Comparison of ENCODE assay signal across 2 cellular contexts in genomic region chr2:110462458-110462857, GRCh38. TPM values are rescaled to one million over a fixed set of nuclear protein-coding genes. Genes with fewer than 3 reads are reported as not detected.
"Had no signal": no experiment of that assay in that cellular context is flagged by ENCODE, and none has a peak within 500 bp of the region (broad histone marks: within the 10 kb centered on the region; RNA-seq: fewer than 3 reads in every experiment).

No MANE protein-coding gene starts in this region.

RNA-seq across cellular contexts. Expression of gene LIMS4, which starts 10.2 kb away (rescaled TPM):
- total RNA-seq: suprapubic skin, urinary bladder had no signal
